ENCODE assay signal across 25 cellular contexts in genomic region chr1:47765236-47765635, GRCh38.
DNase-seq lines count a peak whose midpoint lies in the region; ATAC-seq and TF ChIP-seq lines count a peak whose summit lies in the region.
"Had no signal": no experiment of that assay in that cellular context is flagged by ENCODE, and none has a peak within 500 bp of the region (broad histone marks: within the 10 kb centered on the region; RNA-seq: fewer than 3 reads in every experiment).

No MANE protein-coding gene starts in this region.

- no peak for TF ChIP-seq CTCF in breast epithelium (IDR thresholded peaks at IDR 0.05)
- no peak for TF ChIP-seq CTCF in MCF 10A (IDR thresholded peaks at IDR 0.05; ENCODE audit: unreplicated experiment)
- TF ChIP-seq CTCF in right atrium auricular region (IDR thresholded peaks at IDR 0.05) = no peak
- no peak for TF ChIP-seq CTCF in neural progenitor cell (IDR thresholded peaks at IDR 0.05)
- TF ChIP-seq CTCF in CD4-positive, alpha-beta T cell (IDR thresholded peaks at IDR 0.05) = no peak

- H3K36me3 ChIP-seq in breast epithelium = no peaks in the 10 kb centered on the region
- no peaks in the 10 kb centered on the region for H3K36me3 ChIP-seq in right atrium auricular region
- H3K36me3 ChIP-seq in neural progenitor cell = no peaks in the 10 kb centered on the region

- no TSS peak for BruUV-seq in MCF 10A (replicated peaks; lab: Mats Ljungman, UMichigan)

- H4K20me1 ChIP-seq in neural progenitor cell (ENCODE audit: low read depth) = no peaks in the 10 kb centered on the region

- H3F3A ChIP-seq in neural progenitor cell (ENCODE audit: low read depth) = no peaks in the 10 kb centered on the region

- no peak overlapping the region for H3K4me2 ChIP-seq in neural progenitor cell

- H3K27ac ChIP-seq in breast epithelium (peak overlapping the region; percentile 60 to 77), right atrium auricular region (peak overlapping the region; percentile 71 to 76), neural progenitor cell (no peak overlapping the region)
- H3K27ac ChIP-seq in CD4-positive, alpha-beta T cell (ENCODE audit: low read depth, low read length) = no peak overlapping the region
- H3K27ac ChIP-seq: 22Rv1 had no signal

- no peaks in the 10 kb centered on the region for H3K36me3 Mint-ChIP-seq in MCF 10A (ENCODE audit: insufficient read depth, unreplicated experiment)
- peaks cover 10% of the 10 kb centered on the region for H3K36me3 Mint-ChIP-seq in neural progenitor cell
- no peaks in the 10 kb centered on the region for H3K36me3 Mint-ChIP-seq in CD4-positive, alpha-beta T cell (ENCODE audit: low read depth)
- H3K36me3 Mint-ChIP-seq: CD14-positive monocyte had no signal

- POLR2A ChIA-PET in MCF 10A (lab: Yijun Ruan, JAX) = no interaction called here
- POLR2A ChIA-PET in CD4-positive, alpha-beta T cell (lab: Charles Lee) = no interaction called here

- no peak for TF ChIP-seq POLR2A in breast epithelium (IDR thresholded peaks at IDR 0.05)

- no peak overlapping the region for H3K4me3 ChIP-seq in breast epithelium
- H3K4me3 ChIP-seq in right atrium auricular region = no peak overlapping the region
- H3K4me3 ChIP-seq in neural progenitor cell = no peak overlapping the region

- H3K9ac ChIP-seq in neural progenitor cell = no peak overlapping the region

- ATAC-seq in GM21825 (IDR thresholded peaks at IDR 0.05; ENCODE audit: unreplicated experiment) (no peak), GM18907 (IDR thresholded peaks at IDR 0.05; ENCODE audit: unreplicated experiment) (no peak)
- no peak for ATAC-seq in CD4-positive, alpha-beta T cell (ENCODE audit: poor library complexity)
- ATAC-seq: HCT116, PC-3 had no signal

- H3K4me3 Mint-ChIP-seq in MCF 10A (ENCODE audit: unreplicated experiment) = no peak overlapping the region
- no peak overlapping the region for H3K4me3 Mint-ChIP-seq in neural progenitor cell
- no peak overlapping the region for H3K4me3 Mint-ChIP-seq in CD4-positive, alpha-beta T cell
- H3K4me3 Mint-ChIP-seq: B cell, CD14-positive monocyte had no signal

- H3K4me1 Mint-ChIP-seq in MCF 10A (ENCODE audit: insufficient read depth, unreplicated experiment) (peaks cover 7% of the 10 kb centered on the region), neural progenitor cell (peaks cover 13% of the 10 kb centered on the region)
- no peaks in the 10 kb centered on the region for H3K4me1 Mint-ChIP-seq in CD4-positive, alpha-beta T cell (ENCODE audit: low read depth)
- H3K4me1 Mint-ChIP-seq: B cell, CD14-positive monocyte had no signal

- H3K27me3 Mint-ChIP-seq in MCF 10A (ENCODE audit: insufficient read depth, unreplicated experiment) = no peaks in the 10 kb centered on the region
- H3K27me3 Mint-ChIP-seq in neural progenitor cell (ENCODE audit: insufficient read depth, low read depth) = peaks cover 10% of the 10 kb centered on the region
- H3K27me3 Mint-ChIP-seq in CD4-positive, alpha-beta T cell = peaks cover 12% of the 10 kb centered on the region

- no peaks in the 10 kb centered on the region for H3K4me1 ChIP-seq in breast epithelium
- H3K4me1 ChIP-seq in right atrium auricular region = peaks cover 0 to 83% of the 10 kb centered on the region in 2 donors
- peaks cover 6% of the 10 kb centered on the region for H3K4me1 ChIP-seq in neural progenitor cell

- no peaks in the 10 kb centered on the region for H3K79me2 ChIP-seq in neural progenitor cell (ENCODE audit: low read depth)

- no peak overlapping the region for H2AFZ ChIP-seq in neural progenitor cell (replicated peaks)

- H3K9me3 Mint-ChIP-seq in MCF 10A (ENCODE audit: unreplicated experiment) (no peaks in the 10 kb centered on the region), neural progenitor cell (no peaks in the 10 kb centered on the region)
- H3K9me3 Mint-ChIP-seq in CD4-positive, alpha-beta T cell = no peaks in the 10 kb centered on the region
- H3K9me3 Mint-ChIP-seq: CD14-positive monocyte had no signal

- no peak for DNase-seq in breast epithelium (ENCODE audit: low spot score in 2 of 2)
- no peak for DNase-seq in MCF 10A (ENCODE audit: unreplicated experiment)
- DNase-seq in right atrium auricular region (ENCODE audit: low spot score) = no peak
- peak; percentile 16 for DNase-seq in neural progenitor cell (ENCODE audit: low spot score)
- DNase-seq in CD4-positive, alpha-beta T cell = no peak
- DNase-seq: Calu3; DND-41; IMR-90; KG1; NCI-H1048; NCI-H1417; NCI-H1694; NCI-H2029 treated with DMSO at 0.1 percent for 48 hours; NCI-H446 treated with DMSO at 0.1 percent for 48 hours; NCI-H526; NCI-H82; NK-92 treated with Interleukin-12 subunit alpha and Interleukin-12 subunit beta, amount 100 ng/mL, for 24 hours; PC-3; SHP77 had no signal

- H3K27me3 ChIP-seq in breast epithelium (no peaks in the 10 kb centered on the region), right atrium auricular region (no peaks in the 10 kb centered on the region), neural progenitor cell (no peaks in the 10 kb centered on the region)
- H3K27me3 ChIP-seq in CD4-positive, alpha-beta T cell (ENCODE audit: control insufficient read depth, insufficient read depth, low read length) = no peaks in the 10 kb centered on the region

- no peak overlapping the region for H3K27ac Mint-ChIP-seq in MCF 10A (ENCODE audit: low read depth, unreplicated experiment)
- no peak overlapping the region for H3K27ac Mint-ChIP-seq in neural progenitor cell
- H3K27ac Mint-ChIP-seq in CD4-positive, alpha-beta T cell = no peak overlapping the region
- H3K27ac Mint-ChIP-seq: B cell, CD14-positive monocyte had no signal

- intact Hi-C loops in breast epithelium (cut with DNase I; ENCODE audit: low total_unique reads) (loop anchor here (5.0 kb wide), 1 partner anchor 1207 kb away; no protein-coding TSS in a partner anchor), MCF 10A (cut with micrococcal nuclease) (no loop called here)
- intact Hi-C loops in CD4-positive, alpha-beta T cell (cut with DNase I, micrococcal nuclease) = no loop called here

- CTCF ChIA-PET in MCF 10A (lab: Yijun Ruan, JAX) = interaction anchor here (0.6 to 1.7 kb wide), 5 partner anchors 21 to 867 kb away, joined by 3 to 6 read pairs (median 4); no protein-coding TSS in a partner anchor
- CTCF ChIA-PET in CD4-positive, alpha-beta T cell (lab: Charles Lee) = no interaction called here

- H3K9me3 ChIP-seq in breast epithelium = no peaks in the 10 kb centered on the region
- H3K9me3 ChIP-seq in right atrium auricular region = no peaks in the 10 kb centered on the region
- no peaks in the 10 kb centered on the region for H3K9me3 ChIP-seq in neural progenitor cell (ENCODE audit: low read depth)
- no peaks in the 10 kb centered on the region for H3K9me3 ChIP-seq in CD4-positive, alpha-beta T cell (ENCODE audit: control insufficient read depth, low read length)

Comparison
In these comparisons a context has a peak if more than half of its experiments do, and no peak if none do; other contexts are left out.
1. H3K27ac ChIP-seq: peak in breast epithelium (2 of 2) and right atrium auricular region (2 of 2); none in neural progenitor cell (single experiment) and CD4-positive, alpha-beta T cell (single experiment).